ENCODE assay signal across 8 cellular contexts in the genomic region with DNA sequence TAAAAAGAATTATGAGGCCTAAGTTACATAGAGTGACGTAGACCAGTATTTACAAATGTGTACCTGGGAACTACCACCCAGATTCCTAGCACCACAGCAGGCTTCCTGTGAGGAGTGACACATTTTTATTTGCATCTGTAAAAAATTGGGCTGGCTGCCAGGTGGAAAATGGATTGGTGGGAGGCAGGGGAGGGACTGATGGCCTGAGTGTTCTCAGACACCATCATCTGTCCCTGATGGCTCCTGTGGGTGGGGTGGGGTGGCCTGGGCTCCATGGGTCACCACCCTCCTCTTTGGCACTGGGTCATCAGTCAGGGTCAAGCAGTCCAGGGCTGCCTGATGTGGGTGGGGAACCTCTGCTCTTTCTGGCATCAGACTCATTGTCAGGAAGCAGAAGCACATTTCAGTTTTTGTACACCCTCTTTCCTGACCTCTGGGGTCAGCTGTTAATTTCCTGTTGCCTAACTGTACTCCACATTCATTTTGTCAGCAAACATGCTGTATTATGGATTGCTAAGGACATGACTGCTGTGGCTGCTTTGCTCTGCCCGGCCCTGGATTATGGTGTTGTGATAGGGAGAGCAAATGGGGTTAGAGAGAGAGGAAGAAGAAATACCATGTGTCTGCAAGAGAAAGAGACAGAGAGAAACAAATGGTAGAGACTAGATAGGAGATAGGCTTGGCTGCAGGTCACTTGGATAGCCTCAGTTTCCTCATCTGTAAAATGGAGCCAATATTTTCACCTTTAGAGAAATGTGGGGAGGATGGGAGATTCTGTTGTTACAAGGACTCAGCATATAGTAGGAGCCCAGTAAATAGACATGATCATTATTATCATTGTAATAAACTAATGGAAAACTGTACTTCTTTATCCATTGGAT. TPM values are rescaled to one million over a fixed set of nuclear protein-coding genes. Genes with fewer than 3 reads are reported as not detected.
A peak's percentile ranks its signal among the peaks of the same experiment; 100 is the strongest.
DNase-seq lines count a peak whose midpoint lies in the region; ATAC-seq and TF ChIP-seq lines count a peak whose summit lies in the region.

No MANE protein-coding gene starts in this region.

- H3K4me1 Mint-ChIP-seq in activated CD4-positive, alpha-beta T cell treated with anti-CD3 and anti-CD28 coated beads, Interleukin-2, amount 10 ng/mL, durations not matched to agents 7 days and 5 days = no peaks in the 10 kb centered on the region

- peak; percentile 35 for DNase-seq in ELR (ENCODE audit: low read depth)
- DNase-seq in NOMO-1 treated with dmso at 0.1 percent for 144 hours (lab: John Stamatoyannopoulos, UW; ENCODE audit: unreplicated experiment) = peak; percentile 55
- DNase-seq in omental fat pad (ENCODE audit: low spot score) = peak; percentile 39
- DNase-seq in activated CD4-positive, alpha-beta T cell treated with anti-CD3 and anti-CD28 coated beads, Interleukin-2, amount 10 ng/mL, durations not matched to agents 7 days and 5 days = no peak
- DNase-seq in HUDEP-2 (lab: John Stamatoyannopoulos, UW; ENCODE audit: unreplicated experiment in 76 of 76) = no peak
- DNase-seq in erythroblast (lab: John Stamatoyannopoulos, UW) = no peak

- no peak overlapping the region for H3K4me3 Mint-ChIP-seq in activated CD4-positive, alpha-beta T cell treated with anti-CD3 and anti-CD28 coated beads, Interleukin-2, amount 10 ng/mL, durations not matched to agents 7 days and 5 days

- H3K27ac Mint-ChIP-seq in activated CD4-positive, alpha-beta T cell treated with anti-CD3 and anti-CD28 coated beads, Interleukin-2, amount 10 ng/mL, durations not matched to agents 7 days and 5 days = no peak overlapping the region

- no peak for TF ChIP-seq CTCF in omental fat pad (IDR thresholded peaks at IDR 0.05)

- ATAC-seq in esophagus mucosa = peak; percentile 59
- peak; percentile 75 for ATAC-seq in omental fat pad (ENCODE audit: low FRiP score)
- no peak for ATAC-seq in HG03520 (IDR thresholded peaks at IDR 0.05; ENCODE audit: unreplicated experiment)

- H3K36me3 Mint-ChIP-seq in activated CD4-positive, alpha-beta T cell treated with anti-CD3 and anti-CD28 coated beads, Interleukin-2, amount 10 ng/mL, durations not matched to agents 7 days and 5 days (ENCODE audit: low read depth) = no peaks in the 10 kb centered on the region

- POLR2A ChIA-PET in activated CD4-positive, alpha-beta T cell treated with anti-CD3 and anti-CD28 coated beads, Interleukin-2, amount 10 ng/mL, durations not matched to agents 7 days and 5 days (lab: Charles Lee) = no interaction called here

- peaks cover 19% of the 10 kb centered on the region for H3K27me3 Mint-ChIP-seq in activated CD4-positive, alpha-beta T cell treated with anti-CD3 and anti-CD28 coated beads, Interleukin-2, amount 10 ng/mL, durations not matched to agents 7 days and 5 days

- no peaks in the 10 kb centered on the region for H3K9me3 Mint-ChIP-seq in activated CD4-positive, alpha-beta T cell treated with anti-CD3 and anti-CD28 coated beads, Interleukin-2, amount 10 ng/mL, durations not matched to agents 7 days and 5 days

- CTCF ChIA-PET in activated CD4-positive, alpha-beta T cell treated with anti-CD3 and anti-CD28 coated beads, Interleukin-2, amount 10 ng/mL, durations not matched to agents 7 days and 5 days (lab: Charles Lee) = no interaction called here

- TF ChIP-seq POLR2A in erythroblast (IDR thresholded peaks at IDR 0.05; ENCODE audit: low read length) = no peak

RNA-seq across cellular contexts. Expression of gene MFAP4, which starts 11.6 kb away (rescaled TPM):
- total RNA-seq in esophagus mucosa = 5.2 TPM
- 100 to 1,000 TPM in 2 of 4 donors, 10 to 100 TPM in 2; 79.0 to 170 (median 111) TPM for total RNA-seq in omental fat pad
- total RNA-seq in activated CD4-positive, alpha-beta T cell treated with anti-CD3 and anti-CD28 coated beads, Interleukin-2, amount 10 ng/mL, durations not matched to agents 7 days and 5 days = not detected

RNA-seq across cellular contexts. Expression of gene RNF112, which starts 12.5 kb away (rescaled TPM):
- total RNA-seq in esophagus mucosa (1.1 TPM), omental fat pad (1 to 10 TPM in 3 of 4 donors, under 1 TPM in 1; 0.44 to 3.0 (median 1.7) TPM)
- under 1 TPM; 0.58 to 0.67 TPM for total RNA-seq in activated CD4-positive, alpha-beta T cell treated with anti-CD3 and anti-CD28 coated beads, Interleukin-2, amount 10 ng/mL, durations not matched to agents 7 days and 5 days

RNA-seq across cellular contexts. Expression of gene MAPK7, which starts 20.2 kb away (rescaled TPM):
- total RNA-seq in esophagus mucosa (35.2 TPM), omental fat pad (10 to 100 TPM; 12.9 to 25.2 (median 21.9) TPM)
- total RNA-seq in activated CD4-positive, alpha-beta T cell treated with anti-CD3 and anti-CD28 coated beads, Interleukin-2, amount 10 ng/mL, durations not matched to agents 7 days and 5 days = 10 to 100 TPM; 37.6 to 46.5 TPM

RNA-seq across cellular contexts. Expression of gene B9D1, which starts 36.0 kb away (rescaled TPM):
- total RNA-seq in esophagus mucosa (12.7 TPM), omental fat pad (10 to 100 TPM in 3 of 4 donors, 1 to 10 TPM in 1; 8.0 to 27.4 (median 18.3) TPM)
- total RNA-seq in activated CD4-positive, alpha-beta T cell treated with anti-CD3 and anti-CD28 coated beads, Interleukin-2, amount 10 ng/mL, durations not matched to agents 7 days and 5 days = 1 to 10 TPM; 1.3 to 1.6 TPM

Comparison
In these comparisons a context has a peak if more than half of its experiments do, and no peak if none do; other contexts are left out.
1. DNase-seq: peak in ELR (single experiment), NOMO-1 treated with dmso at 0.1 percent for 144 hours (single experiment) and omental fat pad (single experiment); none in activated CD4-positive, alpha-beta T cell treated with anti-CD3 and anti-CD28 coated beads, Interleukin-2, amount 10 ng/mL, durations not matched to agents 7 days and 5 days (single experiment), HUDEP-2 (0 of 76) and erythroblast (0 of 2).
2. RNA of gene MFAP4, which starts 11.6 kb away (total RNA-seq): 79.0 to 170 TPM in omental fat pad; 5.2 TPM in esophagus mucosa (single experiment) and not detected in activated CD4-positive, alpha-beta T cell treated with anti-CD3 and anti-CD28 coated beads, Interleukin-2, amount 10 ng/mL, durations not matched to agents 7 days and 5 days; every median in the first group is over 10 times any median in the second.